Comparison of ENCODE assay signal across 1 cellular context in genomic region chr1:234958066-234958701, GRCh38.
TF ChIP-seq lines count a peak whose summit lies in the region.

No MANE protein-coding gene starts in this region.

TF ChIP-seq in HepG2, 621 proteins besides CTCF, POLR2A, EP300 and RAD21 (continued from another document and continues in another):
- TF ChIP-seq, protein P1, sequence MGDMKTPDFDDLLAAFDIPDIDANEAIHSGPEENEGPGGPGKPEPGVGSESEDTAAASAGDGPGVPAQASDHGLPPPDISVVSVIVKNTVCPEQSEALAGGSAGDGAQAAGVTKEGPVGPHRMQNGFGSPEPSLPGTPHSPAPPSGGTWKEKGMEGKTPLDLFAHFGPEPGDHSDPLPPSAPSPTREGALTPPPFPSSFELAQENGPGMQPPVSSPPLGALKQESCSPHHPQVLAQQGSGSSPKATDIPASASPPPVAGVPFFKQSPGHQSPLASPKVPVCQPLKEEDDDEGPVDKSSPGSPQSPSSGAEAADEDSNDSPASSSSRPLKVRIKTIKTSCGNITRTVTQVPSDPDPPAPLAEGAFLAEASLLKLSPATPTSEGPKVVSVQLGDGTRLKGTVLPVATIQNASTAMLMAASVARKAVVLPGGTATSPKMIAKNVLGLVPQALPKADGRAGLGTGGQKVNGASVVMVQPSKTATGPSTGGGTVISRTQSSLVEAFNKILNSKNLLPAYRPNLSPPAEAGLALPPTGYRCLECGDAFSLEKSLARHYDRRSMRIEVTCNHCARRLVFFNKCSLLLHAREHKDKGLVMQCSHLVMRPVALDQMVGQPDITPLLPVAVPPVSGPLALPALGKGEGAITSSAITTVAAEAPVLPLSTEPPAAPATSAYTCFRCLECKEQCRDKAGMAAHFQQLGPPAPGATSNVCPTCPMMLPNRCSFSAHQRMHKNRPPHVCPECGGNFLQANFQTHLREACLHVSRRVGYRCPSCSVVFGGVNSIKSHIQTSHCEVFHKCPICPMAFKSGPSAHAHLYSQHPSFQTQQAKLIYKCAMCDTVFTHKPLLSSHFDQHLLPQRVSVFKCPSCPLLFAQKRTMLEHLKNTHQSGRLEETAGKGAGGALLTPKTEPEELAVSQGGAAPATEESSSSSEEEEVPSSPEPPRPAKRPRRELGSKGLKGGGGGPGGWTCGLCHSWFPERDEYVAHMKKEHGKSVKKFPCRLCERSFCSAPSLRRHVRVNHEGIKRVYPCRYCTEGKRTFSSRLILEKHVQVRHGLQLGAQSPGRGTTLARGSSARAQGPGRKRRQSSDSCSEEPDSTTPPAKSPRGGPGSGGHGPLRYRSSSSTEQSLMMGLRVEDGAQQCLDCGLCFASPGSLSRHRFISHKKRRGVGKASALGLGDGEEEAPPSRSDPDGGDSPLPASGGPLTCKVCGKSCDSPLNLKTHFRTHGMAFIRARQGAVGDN (CRISPR knock-in tag; IDR thresholded peaks at IDR 0.05): peak; percentile 98
- no peak for TF ChIP-seq GTF2F1 (IDR thresholded peaks at IDR 0.05; ENCODE audit: low read length)
- no peak for TF ChIP-seq NONO (IDR thresholded peaks at IDR 0.05)
- 0 out of 2 replicates have a peak, but pooled peaks have one; percentile 10 for TF ChIP-seq NONO (CRISPR knock-in tag; conservative IDR thresholded peaks at IDR 0.05)
- TF ChIP-seq BCL6 (CRISPR knock-in tag; IDR thresholded peaks at IDR 0.05): no peak
- TF ChIP-seq AGO2 (optimal IDR thresholded peaks at IDR 0.05; ENCODE audit: low read depth, low read length): peak; percentile 96
- TF ChIP-seq ARID2 (CRISPR knock-in tag; IDR thresholded peaks at IDR 0.05; ENCODE audit: borderline replicate concordance): 0 out of 2 replicates have a peak, but pooled peaks have one; percentile 2
- TF ChIP-seq ZNF781 (CRISPR knock-in tag; IDR thresholded peaks at IDR 0.05; ENCODE audit: borderline replicate concordance, not compliant biosample characterization): peak; percentile 20
- TF ChIP-seq RARG (CRISPR knock-in tag; IDR thresholded peaks at IDR 0.05; ENCODE audit: low read depth): no peak
- TF ChIP-seq, protein P2, sequence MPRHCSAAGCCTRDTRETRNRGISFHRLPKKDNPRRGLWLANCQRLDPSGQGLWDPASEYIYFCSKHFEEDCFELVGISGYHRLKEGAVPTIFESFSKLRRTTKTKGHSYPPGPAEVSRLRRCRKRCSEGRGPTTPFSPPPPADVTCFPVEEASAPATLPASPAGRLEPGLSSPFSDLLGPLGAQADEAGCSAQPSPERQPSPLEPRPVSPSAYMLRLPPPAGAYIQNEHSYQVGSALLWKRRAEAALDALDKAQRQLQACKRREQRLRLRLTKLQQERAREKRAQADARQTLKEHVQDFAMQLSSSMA (CRISPR knock-in tag; IDR thresholded peaks at IDR 0.05): no peak
- TF ChIP-seq, protein P3, sequence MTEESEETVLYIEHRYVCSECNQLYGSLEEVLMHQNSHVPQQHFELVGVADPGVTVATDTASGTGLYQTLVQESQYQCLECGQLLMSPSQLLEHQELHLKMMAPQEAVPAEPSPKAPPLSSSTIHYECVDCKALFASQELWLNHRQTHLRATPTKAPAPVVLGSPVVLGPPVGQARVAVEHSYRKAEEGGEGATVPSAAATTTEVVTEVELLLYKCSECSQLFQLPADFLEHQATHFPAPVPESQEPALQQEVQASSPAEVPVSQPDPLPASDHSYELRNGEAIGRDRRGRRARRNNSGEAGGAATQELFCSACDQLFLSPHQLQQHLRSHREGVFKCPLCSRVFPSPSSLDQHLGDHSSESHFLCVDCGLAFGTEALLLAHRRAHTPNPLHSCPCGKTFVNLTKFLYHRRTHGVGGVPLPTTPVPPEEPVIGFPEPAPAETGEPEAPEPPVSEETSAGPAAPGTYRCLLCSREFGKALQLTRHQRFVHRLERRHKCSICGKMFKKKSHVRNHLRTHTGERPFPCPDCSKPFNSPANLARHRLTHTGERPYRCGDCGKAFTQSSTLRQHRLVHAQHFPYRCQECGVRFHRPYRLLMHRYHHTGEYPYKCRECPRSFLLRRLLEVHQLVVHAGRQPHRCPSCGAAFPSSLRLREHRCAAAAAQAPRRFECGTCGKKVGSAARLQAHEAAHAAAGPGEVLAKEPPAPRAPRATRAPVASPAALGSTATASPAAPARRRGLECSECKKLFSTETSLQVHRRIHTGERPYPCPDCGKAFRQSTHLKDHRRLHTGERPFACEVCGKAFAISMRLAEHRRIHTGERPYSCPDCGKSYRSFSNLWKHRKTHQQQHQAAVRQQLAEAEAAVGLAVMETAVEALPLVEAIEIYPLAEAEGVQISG (CRISPR knock-in tag; IDR thresholded peaks at IDR 0.05): 0 out of 2 replicates have a peak, but pooled peaks have one; percentile 8
- TF ChIP-seq MYC (CRISPR knock-in tag; IDR thresholded peaks at IDR 0.05; ENCODE audit: borderline replicate concordance): peak; percentile 41; the same call in 1 of the 2 replicates
- 0 out of 2 replicates have a peak, but pooled peaks have one; percentile 10 for TF ChIP-seq PITX1 (CRISPR knock-in tag; IDR thresholded peaks at IDR 0.05)
- TF ChIP-seq HIC2 (CRISPR knock-in tag; IDR thresholded peaks at IDR 0.05; ENCODE audit: low read depth): peak; percentile 77; the same call in 1 of the 2 replicates
- 0 out of 2 replicates have a peak, but pooled peaks have one; percentile 19 for TF ChIP-seq MXD4 (CRISPR knock-in tag; IDR thresholded peaks at IDR 0.05)
- TF ChIP-seq FIP1L1 (IDR thresholded peaks at IDR 0.05; ENCODE audit: borderline replicate concordance, insufficient read depth, low read depth, low read length): peak; percentile 55; the same call in 1 of the 2 replicates
- TF ChIP-seq, protein P4, sequence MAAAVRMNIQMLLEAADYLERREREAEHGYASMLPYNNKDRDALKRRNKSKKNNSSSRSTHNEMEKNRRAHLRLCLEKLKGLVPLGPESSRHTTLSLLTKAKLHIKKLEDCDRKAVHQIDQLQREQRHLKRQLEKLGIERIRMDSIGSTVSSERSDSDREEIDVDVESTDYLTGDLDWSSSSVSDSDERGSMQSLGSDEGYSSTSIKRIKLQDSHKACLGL (CRISPR knock-in tag; IDR thresholded peaks at IDR 0.05): 0 out of 2 replicates have a peak, but pooled peaks have one; percentile 13
- TF ChIP-seq SRY (CRISPR knock-in tag; IDR thresholded peaks at IDR 0.05): 0 out of 2 replicates have a peak, but pooled peaks have one; percentile 54
- TF ChIP-seq HOXA9 (CRISPR knock-in tag; IDR thresholded peaks at IDR 0.05; ENCODE audit: borderline replicate concordance): 0 out of 2 replicates have a peak, but pooled peaks have one; percentile 12
- no peak for TF ChIP-seq ZNF546 (CRISPR knock-in tag; conservative IDR thresholded peaks at IDR 0.05)
- 0 out of 2 replicates have a peak, but pooled peaks have one; percentile 21 for TF ChIP-seq ZNF430 (CRISPR knock-in tag; IDR thresholded peaks at IDR 0.05)
- peak; percentile 12 for TF ChIP-seq AGO1 (IDR thresholded peaks at IDR 0.05; ENCODE audit: low read depth, low read length, poor library complexity, severe bottlenecking)
- TF ChIP-seq, protein P5, sequence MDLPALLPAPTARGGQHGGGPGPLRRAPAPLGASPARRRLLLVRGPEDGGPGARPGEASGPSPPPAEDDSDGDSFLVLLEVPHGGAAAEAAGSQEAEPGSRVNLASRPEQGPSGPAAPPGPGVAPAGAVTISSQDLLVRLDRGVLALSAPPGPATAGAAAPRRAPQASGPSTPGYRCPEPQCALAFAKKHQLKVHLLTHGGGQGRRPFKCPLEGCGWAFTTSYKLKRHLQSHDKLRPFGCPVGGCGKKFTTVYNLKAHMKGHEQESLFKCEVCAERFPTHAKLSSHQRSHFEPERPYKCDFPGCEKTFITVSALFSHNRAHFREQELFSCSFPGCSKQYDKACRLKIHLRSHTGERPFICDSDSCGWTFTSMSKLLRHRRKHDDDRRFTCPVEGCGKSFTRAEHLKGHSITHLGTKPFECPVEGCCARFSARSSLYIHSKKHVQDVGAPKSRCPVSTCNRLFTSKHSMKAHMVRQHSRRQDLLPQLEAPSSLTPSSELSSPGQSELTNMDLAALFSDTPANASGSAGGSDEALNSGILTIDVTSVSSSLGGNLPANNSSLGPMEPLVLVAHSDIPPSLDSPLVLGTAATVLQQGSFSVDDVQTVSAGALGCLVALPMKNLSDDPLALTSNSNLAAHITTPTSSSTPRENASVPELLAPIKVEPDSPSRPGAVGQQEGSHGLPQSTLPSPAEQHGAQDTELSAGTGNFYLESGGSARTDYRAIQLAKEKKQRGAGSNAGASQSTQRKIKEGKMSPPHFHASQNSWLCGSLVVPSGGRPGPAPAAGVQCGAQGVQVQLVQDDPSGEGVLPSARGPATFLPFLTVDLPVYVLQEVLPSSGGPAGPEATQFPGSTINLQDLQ (CRISPR knock-in tag; IDR thresholded peaks at IDR 0.05): 0 out of 2 replicates have a peak, but pooled peaks have one; percentile 5
- peak; percentile 97 for TF ChIP-seq HNRNPL (IDR thresholded peaks at IDR 0.05; ENCODE audit: low read depth, low read length)
- peak; percentile 6; the same call in 1 of the 2 replicates for TF ChIP-seq TAF1 (CRISPR knock-in tag; IDR thresholded peaks at IDR 0.05)
- peak; percentile 54; the same call in 1 of the 2 replicates for TF ChIP-seq SNAI1 (CRISPR knock-in tag; IDR thresholded peaks at IDR 0.05; ENCODE audit: borderline replicate concordance)
- 0 out of 2 replicates have a peak, but pooled peaks have one; percentile 16 for TF ChIP-seq ZNF234 (CRISPR knock-in tag; conservative IDR thresholded peaks at IDR 0.05)
- TF ChIP-seq, protein P6, sequence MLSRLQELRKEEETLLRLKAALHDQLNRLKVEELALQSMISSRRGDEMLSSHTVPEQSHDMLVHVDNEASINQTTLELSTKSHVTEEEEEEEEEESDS (CRISPR knock-in tag; IDR thresholded peaks at IDR 0.05; ENCODE audit: borderline replicate concordance): no peak
- peak; percentile 97 for TF ChIP-seq ZMYM3 (CRISPR knock-in tag; IDR thresholded peaks at IDR 0.05)
- no peak for TF ChIP-seq ZNF343 (CRISPR knock-in tag; IDR thresholded peaks at IDR 0.05)
- TF ChIP-seq SP4 (CRISPR knock-in tag; IDR thresholded peaks at IDR 0.05): peak; percentile 70
- TF ChIP-seq ZNF564 (CRISPR knock-in tag; IDR thresholded peaks at IDR 0.05): no peak
- peak; percentile 83 for TF ChIP-seq RBFOX2 (IDR thresholded peaks at IDR 0.05; ENCODE audit: low read depth, low read length)
- TF ChIP-seq, protein P7, sequence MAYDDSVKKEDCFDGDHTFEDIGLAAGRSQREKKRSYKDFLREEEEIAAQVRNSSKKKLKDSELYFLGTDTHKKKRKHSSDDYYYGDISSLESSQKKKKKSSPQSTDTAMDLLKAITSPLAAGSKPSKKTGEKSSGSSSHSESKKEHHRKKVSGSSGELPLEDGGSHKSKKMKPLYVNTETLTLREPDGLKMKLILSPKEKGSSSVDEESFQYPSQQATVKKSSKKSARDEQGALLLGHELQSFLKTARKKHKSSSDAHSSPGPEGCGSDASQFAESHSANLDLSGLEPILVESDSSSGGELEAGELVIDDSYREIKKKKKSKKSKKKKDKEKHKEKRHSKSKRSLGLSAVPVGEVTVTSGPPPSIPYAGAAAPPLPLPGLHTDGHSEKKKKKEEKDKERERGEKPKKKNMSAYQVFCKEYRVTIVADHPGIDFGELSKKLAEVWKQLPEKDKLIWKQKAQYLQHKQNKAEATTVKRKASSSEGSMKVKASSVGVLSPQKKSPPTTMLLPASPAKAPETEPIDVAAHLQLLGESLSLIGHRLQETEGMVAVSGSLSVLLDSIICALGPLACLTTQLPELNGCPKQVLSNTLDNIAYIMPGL (CRISPR knock-in tag; IDR thresholded peaks at IDR 0.05; ENCODE audit: borderline replicate concordance in 1 of 2, low read depth in 1 of 2): peak in 1 of 2 experiments; percentile 2; a peak in 1 of 4 replicates
- TF ChIP-seq PATZ1 (CRISPR knock-in tag; IDR thresholded peaks at IDR 0.05): peak; percentile 60
- TF ChIP-seq YY1 (IDR thresholded peaks at IDR 0.05; ENCODE audit: insufficient read depth, insufficient replicate concordance, low read depth, low read length): peak; percentile 17
- TF ChIP-seq ZNF33A (CRISPR knock-in tag; IDR thresholded peaks at IDR 0.05; ENCODE audit: borderline replicate concordance): 0 out of 2 replicates have a peak, but pooled peaks have one; percentile 30
- TF ChIP-seq MBD4 (IDR thresholded peaks at IDR 0.05; ENCODE audit: borderline replicate concordance, low read length): no peak
- TF ChIP-seq CSRNP2 (CRISPR knock-in tag; conservative IDR thresholded peaks at IDR 0.05; ENCODE audit: low read depth): no peak
- peak; percentile 11; the same call in 1 of the 2 replicates for TF ChIP-seq ZBTB7A (CRISPR knock-in tag; IDR thresholded peaks at IDR 0.05)
